19 cellular contexts compared by ENCODE assay signal in genomic region chr21:25457946-25458345, GRCh38.
A peak's percentile ranks its signal among the peaks of the same experiment; 100 is the strongest.
DNase-seq lines count a peak whose midpoint lies in the region; ATAC-seq lines count a peak whose summit lies in the region.
"Had no signal": no experiment of that assay in that cellular context is flagged by ENCODE, and none has a peak within 500 bp of the region (broad histone marks: within the 10 kb centered on the region; RNA-seq: fewer than 3 reads in every experiment).

No MANE protein-coding gene starts in this region.

- H3K36me3 ChIP-seq in SJCRH30: no peaks in the 10 kb centered on the region
- no peaks in the 10 kb centered on the region for H3K36me3 ChIP-seq in effector memory CD4-positive, alpha-beta T cell (ENCODE audit: control insufficient read depth, insufficient read depth, low read length)
- H3K36me3 ChIP-seq: left lung, neutrophil, thoracic aorta had no signal

- H3K27ac ChIP-seq in SJCRH30: peak overlapping the region; percentile 92
- H3K27ac ChIP-seq in effector memory CD4-positive, alpha-beta T cell (ENCODE audit: insufficient read depth, low read length, poor library complexity, severe bottlenecking): peak overlapping the region; percentile 58
- H3K27ac ChIP-seq: neutrophil, thoracic aorta had no signal

- no peaks in the 10 kb centered on the region for H3K27me3 ChIP-seq in SJCRH30
- H3K27me3 ChIP-seq in effector memory CD4-positive, alpha-beta T cell (replicated peaks; ENCODE audit: control insufficient read depth, insufficient read depth, low read length, poor library complexity, severe bottlenecking): no peaks in the 10 kb centered on the region
- H3K27me3 ChIP-seq: left lung, neutrophil had no signal

- H3K36me3 Mint-ChIP-seq in activated naive CD4-positive, alpha-beta T cell treated with anti-CD3 and anti-CD28 coated beads, Interleukin-2, amount 50 U/mL, for 24 hours: peaks cover 16% of the 10 kb centered on the region
- no peaks in the 10 kb centered on the region for H3K36me3 Mint-ChIP-seq in activated naive CD4-positive, alpha-beta T cell treated with anti-CD3 and anti-CD28 coated beads, Interleukin-2, amount 10 ng/mL, durations not matched to agents 7 days and 5 days
- H3K36me3 Mint-ChIP-seq: T-cell had no signal

- H3K4me3 Mint-ChIP-seq in activated naive CD4-positive, alpha-beta T cell treated with anti-CD3 and anti-CD28 coated beads, Interleukin-2, amount 50 U/mL, for 24 hours: no peak overlapping the region
- H3K4me3 Mint-ChIP-seq in activated naive CD4-positive, alpha-beta T cell treated with anti-CD3 and anti-CD28 coated beads, Interleukin-2, amount 10 ng/mL, durations not matched to agents 7 days and 5 days: no peak overlapping the region
- H3K4me3 Mint-ChIP-seq in stimulated activated naive CD8-positive, alpha-beta T cell treated with anti-CD3 and anti-CD28 coated beads, Interleukin-15, amount 100 ng/mL, for 72 hours: no peak overlapping the region

- H3K27ac Mint-ChIP-seq in activated naive CD4-positive, alpha-beta T cell treated with anti-CD3 and anti-CD28 coated beads, Interleukin-2, amount 50 U/mL, for 24 hours: peak overlapping the region; percentile 35
- H3K27ac Mint-ChIP-seq in activated naive CD4-positive, alpha-beta T cell treated with anti-CD3 and anti-CD28 coated beads, Interleukin-2, amount 10 ng/mL, durations not matched to agents 7 days and 5 days: no peak overlapping the region
- H3K27ac Mint-ChIP-seq in stimulated activated naive CD8-positive, alpha-beta T cell treated with anti-CD3 and anti-CD28 coated beads, Interleukin-15, amount 100 ng/mL, for 72 hours: peak overlapping the region; percentile 31 to 49

- H3K9me3 Mint-ChIP-seq in activated naive CD4-positive, alpha-beta T cell treated with anti-CD3 and anti-CD28 coated beads, Interleukin-2, amount 50 U/mL, for 24 hours: peaks cover 12% of the 10 kb centered on the region
- no peaks in the 10 kb centered on the region for H3K9me3 Mint-ChIP-seq in activated naive CD4-positive, alpha-beta T cell treated with anti-CD3 and anti-CD28 coated beads, Interleukin-2, amount 10 ng/mL, durations not matched to agents 7 days and 5 days
- H3K9me3 Mint-ChIP-seq in stimulated activated naive CD8-positive, alpha-beta T cell treated with anti-CD3 and anti-CD28 coated beads, Interleukin-15, amount 100 ng/mL, for 72 hours: peaks cover 4 to 19% of the 10 kb centered on the region in 2 donors

- H3K9me3 ChIP-seq in SJCRH30 (replicated peaks): no peaks in the 10 kb centered on the region; the same call in 1 of the 2 replicates
- H3K9me3 ChIP-seq in effector memory CD4-positive, alpha-beta T cell (ENCODE audit: control insufficient read depth, low read length): no peaks in the 10 kb centered on the region
- H3K9me3 ChIP-seq: left lung, neutrophil, thoracic aorta had no signal

- H3K4me1 ChIP-seq in SJCRH30: peaks cover 38% of the 10 kb centered on the region
- H3K4me1 ChIP-seq in effector memory CD4-positive, alpha-beta T cell (ENCODE audit: control insufficient read depth, insufficient read depth, low read length, poor library complexity, severe bottlenecking): peaks cover 4% of the 10 kb centered on the region

- H3K27me3 Mint-ChIP-seq in activated naive CD4-positive, alpha-beta T cell treated with anti-CD3 and anti-CD28 coated beads, Interleukin-2, amount 50 U/mL, for 24 hours: no peaks in the 10 kb centered on the region
- no peaks in the 10 kb centered on the region for H3K27me3 Mint-ChIP-seq in activated naive CD4-positive, alpha-beta T cell treated with anti-CD3 and anti-CD28 coated beads, Interleukin-2, amount 10 ng/mL, durations not matched to agents 7 days and 5 days
- H3K27me3 Mint-ChIP-seq in stimulated activated naive CD8-positive, alpha-beta T cell treated with anti-CD3 and anti-CD28 coated beads, Interleukin-15, amount 100 ng/mL, for 72 hours: no peaks in the 10 kb centered on the region
- H3K27me3 Mint-ChIP-seq: T-cell had no signal

- CTCF ChIA-PET in activated naive CD4-positive, alpha-beta T cell treated with anti-CD3 and anti-CD28 coated beads, Interleukin-2, amount 10 ng/mL, durations not matched to agents 7 days and 5 days (lab: Charles Lee): no interaction called here

- ATAC-seq in stimulated activated naive CD8-positive, alpha-beta T cell treated with anti-CD3 and anti-CD28 coated beads, Interleukin-15, amount 100 ng/mL, for 72 hours: no peak
- ATAC-seq in GM18907 (IDR thresholded peaks at IDR 0.05; ENCODE audit: unreplicated experiment): no peak

- DNase-seq in activated naive CD4-positive, alpha-beta T cell treated with anti-CD3 and anti-CD28 coated beads, Interleukin-2, amount 10 ng/mL, durations not matched to agents 7 days and 5 days: no peak
- DNase-seq in SJCRH30 (peak; percentile 81 to 85), H4 (ENCODE audit: low spot score) (no peak), DMS79 treated with DMSO at 0.1 percent for 48 hours (lab: John Stamatoyannopoulos, UW) (no peak)
- DNase-seq in effector memory CD4-positive, alpha-beta T cell: no peak
- no peak for DNase-seq in stimulated activated naive CD8-positive, alpha-beta T cell treated with anti-CD3 and anti-CD28 coated beads, Interleukin-15, amount 100 ng/mL, for 72 hours
- DNase-seq: activated CD4-positive, alpha-beta T cell treated with anti-CD3 and anti-CD28 coated beads, Interleukin-2, amount 50 U/mL, for 4 hours; cerebellar nuclear complex; COR-L47; effector CD8-positive, alpha-beta T cell; GOT3; left lung; NCI-H1105 treated with DMSO at 0.1 percent for 48 hours; NCI-H524 treated with DMSO at 0.1 percent for 48 hours; T-cell had no signal

- H3K4me1 Mint-ChIP-seq in activated naive CD4-positive, alpha-beta T cell treated with anti-CD3 and anti-CD28 coated beads, Interleukin-2, amount 50 U/mL, for 24 hours: peaks cover 84% of the 10 kb centered on the region
- peaks cover 23% of the 10 kb centered on the region for H3K4me1 Mint-ChIP-seq in activated naive CD4-positive, alpha-beta T cell treated with anti-CD3 and anti-CD28 coated beads, Interleukin-2, amount 10 ng/mL, durations not matched to agents 7 days and 5 days
- H3K4me1 Mint-ChIP-seq in stimulated activated naive CD8-positive, alpha-beta T cell treated with anti-CD3 and anti-CD28 coated beads, Interleukin-15, amount 100 ng/mL, for 72 hours: peaks cover 75% of the 10 kb centered on the region

- H3K4me3 ChIP-seq in SJCRH30: no peak overlapping the region
- H3K4me3 ChIP-seq in effector memory CD4-positive, alpha-beta T cell (ENCODE audit: insufficient read depth, low read depth, low read length, poor library complexity, severe bottlenecking): no peak overlapping the region
- H3K4me3 ChIP-seq: left lung had no signal

Comparison
In these comparisons a context has a peak if more than half of its experiments do, and no peak if none do; other contexts are left out.
1. DNase-seq: peak in SJCRH30 (2 of 2); none in activated naive CD4-positive, alpha-beta T cell treated with anti-CD3 and anti-CD28 coated beads, Interleukin-2, amount 10 ng/mL, durations not matched to agents 7 days and 5 days (single experiment), effector memory CD4-positive, alpha-beta T cell (0 of 3), stimulated activated naive CD8-positive, alpha-beta T cell treated with anti-CD3 and anti-CD28 coated beads, Interleukin-15, amount 100 ng/mL, for 72 hours (0 of 2), H4 (single experiment) and DMS79 treated with DMSO at 0.1 percent for 48 hours (single experiment).